Comparison of ENCODE assay signal across 27 cellular contexts in the genomic region with DNA sequence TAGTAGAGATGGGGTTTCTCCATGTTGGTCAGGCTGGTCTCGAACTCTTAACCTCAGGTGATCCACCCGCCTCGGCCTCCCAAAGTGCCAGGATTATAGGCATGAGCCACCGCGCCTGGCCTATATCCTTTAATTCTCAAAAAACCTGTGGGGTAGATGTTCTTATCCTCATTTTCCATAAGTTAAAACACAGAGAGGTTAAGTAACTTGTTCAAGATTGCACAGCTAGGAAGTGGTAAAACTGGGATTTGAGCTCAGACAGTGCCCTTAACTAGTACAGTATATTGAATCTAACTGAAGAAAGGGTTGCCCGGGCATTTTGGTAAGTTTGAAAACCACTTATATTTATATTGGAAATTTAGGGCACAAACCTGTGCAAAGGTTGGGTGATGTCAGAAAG.
"Had no signal": no experiment of that assay in that cellular context is flagged by ENCODE, and none has a peak within 500 bp of the region (broad histone marks: within the 10 kb centered on the region; RNA-seq: fewer than 3 reads in every experiment).

No MANE protein-coding gene starts in this region.

- H3K27me3 ChIP-seq: suprapubic skin, testis, thyroid gland, tibial artery, tibial nerve, transverse colon, upper lobe of left lung, upper lobe of right lung, vagina had no signal

- H3K9me3 ChIP-seq: stomach, suprapubic skin, testis, thoracic aorta, thyroid gland, tibial artery, tibial nerve, transverse colon, upper lobe of left lung, upper lobe of right lung, uterus, vagina had no signal

- H3K36me3 ChIP-seq: stomach, suprapubic skin, thoracic aorta, thyroid gland, tibial artery, tibial nerve, transverse colon, upper lobe of left lung, upper lobe of right lung, uterus, vagina had no signal

- H3K4me1 ChIP-seq: stomach, suprapubic skin, testis, thyroid gland, tibial artery, tibial nerve, transverse colon, upper lobe of left lung, upper lobe of right lung, uterus, vagina had no signal

- FAIRE-seq: urothelium cell line had no signal

- H3K4me3 ChIP-seq: stomach, suprapubic skin, testis, thoracic aorta, thyroid gland, tibial artery, tibial nerve, transverse colon, upper lobe of left lung, upper lobe of right lung, uterus, vagina had no signal

- DNase-seq: stimulated activated CD4-positive, alpha-beta T cell treated with anti-CD3 and anti-CD28 coated beads, Interleukin-2, amount 100 ng/mL, for 48 hours; stimulated activated CD4-positive, alpha-beta T cell treated with anti-CD3 and anti-CD28 coated beads, Interleukin-4, amount 100 ng/mL, for 1 hour; stimulated activated CD4-positive, alpha-beta T cell treated with anti-CD3 and anti-CD28 coated beads, Interleukin-4, amount 100 ng/mL, for 24 hours; stimulated activated CD4-positive, alpha-beta T cell treated with anti-CD3 and anti-CD28 coated beads, Interleukin-4, amount 100 ng/mL, for 4 hours; stimulated activated CD8-positive, alpha-beta memory T cell treated with anti-CD3 and anti-CD28 coated beads, Interleukin-4, amount 100 ng/mL, for 48 hours; stimulated activated naive B cell treated with anti-CD40 and anti-IgM and Interleukin-4, amounts not matched to agents 10 μg/mL and 1 μg/mL and 100 μg/mL, for 72 hours; stimulated activated naive CD4-positive, alpha-beta T cell; stimulated activated naive CD4-positive, alpha-beta T cell treated with Interleukin-2 at 50 U/mL for 16 hours; stimulated activated naive CD8-positive, alpha-beta T cell treated with anti-CD3 and anti-CD28 coated beads, Interleukin-15, amount 100 ng/mL, for 72 hours; stimulated activated naive CD8-positive, alpha-beta T cell treated with anti-CD3 and anti-CD28 coated beads, Interleukin-15, Interleukin-2, amounts not matched to agents 100 U/mL and 50 U/mL, for 24 hours; stomach; substantia nigra; testis; thyroid gland; tibial artery; transverse colon; trophoblast cell; upper lobe of left lung; upper lobe of right lung; uterus had no signal

- H3K27ac ChIP-seq: stomach, suprapubic skin, testis, thoracic aorta, thyroid gland, tibial artery, tibial nerve, transverse colon, upper lobe of left lung, upper lobe of right lung, uterus, vagina had no signal

- ATAC-seq: stimulated activated effector memory CD8-positive, alpha-beta T cell treated with anti-CD3 and anti-CD28 coated beads, Interleukin-12 subunit alpha, Interleukin-12 subunit beta, amount 100 ng/mL, for 72 hours; stimulated activated memory B cell treated with anti-CD40 and anti-IgM and Interleukin-4, amounts not matched to agents 10 μg/mL and 1 μg/mL and 100 μg/mL, for 72 hours; stimulated activated naive B cell treated with anti-CD40 and anti-IgM and Interleukin-4, amounts not matched to agents 10 μg/mL and 1 μg/mL and 100 μg/mL, for 72 hours; stimulated activated naive CD8-positive, alpha-beta T cell treated with anti-CD3 and anti-CD28 coated beads, Interleukin-15, amount 100 ng/mL, for 72 hours; stimulated activated naive CD8-positive, alpha-beta T cell treated with anti-CD3 and anti-CD28 coated beads, Interleukin-15, Interleukin-2, amounts not matched to agents 100 U/mL and 50 U/mL, for 24 hours; upper lobe of right lung had no signal
